Comparison of ENCODE assay signal across 8 cellular contexts in the genomic region with DNA sequence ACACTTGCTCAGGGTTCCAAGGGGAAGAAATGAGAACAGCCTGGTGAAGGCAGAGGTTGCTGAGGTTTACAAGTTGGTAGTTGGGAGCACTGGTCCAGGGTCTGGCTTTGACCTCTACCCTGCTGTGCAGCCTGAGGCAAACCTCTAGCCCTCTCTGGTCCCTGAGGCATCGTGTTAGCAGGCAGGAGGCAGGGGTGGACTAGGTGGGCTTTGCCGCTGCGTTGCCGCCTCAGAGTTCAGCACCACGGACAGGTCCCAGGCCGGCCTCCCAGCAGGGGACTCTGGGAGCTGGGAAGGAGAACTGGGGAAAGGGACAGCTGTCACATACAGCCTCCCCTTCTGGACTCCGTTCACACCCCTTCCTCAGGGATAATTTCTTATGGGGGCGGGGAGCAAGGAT. TPM values are rescaled to one million over a fixed set of nuclear protein-coding genes. Genes with fewer than 3 reads are reported as not detected.
DNase-seq lines count a peak whose midpoint lies in the region; ATAC-seq and TF ChIP-seq lines count a peak whose summit lies in the region.

No MANE protein-coding gene starts in this region.

- H3K27me3 Mint-ChIP-seq in progenitor cell of endocrine pancreas: peaks cover 64% of the 10 kb centered on the region

- ATAC-seq in GM18502 (IDR thresholded peaks at IDR 0.05; ENCODE audit: poor library complexity, unreplicated experiment) (no peak), HG03095 (IDR thresholded peaks at IDR 0.05; ENCODE audit: unreplicated experiment) (no peak)

- H3K27ac Mint-ChIP-seq in progenitor cell of endocrine pancreas: no peak overlapping the region

- H3K36me3 Mint-ChIP-seq in progenitor cell of endocrine pancreas (ENCODE audit: insufficient read depth): no peaks in the 10 kb centered on the region

- no peaks in the 10 kb centered on the region for H3K4me1 Mint-ChIP-seq in progenitor cell of endocrine pancreas (ENCODE audit: low read depth)

- peak; percentile 8 to 15 for DNase-seq in NOMO-1 (lab: John Stamatoyannopoulos, UW; ENCODE audit: unreplicated experiment in 2 of 2)
- no peak for DNase-seq in NOMO-1 treated with dmso at 0.1 percent for 144 hours (lab: John Stamatoyannopoulos, UW; ENCODE audit: unreplicated experiment)
- DNase-seq in RKO (ENCODE audit: low spot score): peak; percentile 63
- peak; percentile 48 for DNase-seq in epithelial cell of esophagus (ENCODE audit: low read depth)
- peak; percentile 86 for DNase-seq in progenitor cell of endocrine pancreas (ENCODE audit: low spot score, unreplicated experiment)
- no peak for DNase-seq in midbrain (lab: John Stamatoyannopoulos, UW)

- TF ChIP-seq CTCF in epithelial cell of esophagus (IDR thresholded peaks at IDR 0.05; ENCODE audit: insufficient read depth, low read depth, low read length, missing control alignments) (no peak), progenitor cell of endocrine pancreas (IDR thresholded peaks at IDR 0.05; ENCODE audit: unreplicated experiment) (no peak)

- H3K4me3 Mint-ChIP-seq in progenitor cell of endocrine pancreas (ENCODE audit: low read depth): no peak overlapping the region

- H3K9me3 Mint-ChIP-seq in progenitor cell of endocrine pancreas (ENCODE audit: low read depth): peaks cover 3% of the 10 kb centered on the region

- no peak overlapping the region for H3K4me3 ChIP-seq in epithelial cell of esophagus (ENCODE audit: low read length)

RNA-seq across cellular contexts. Expression of gene NCAN, which starts 3.1 kb away (rescaled TPM):
- total RNA-seq in progenitor cell of endocrine pancreas: 0.17 and 0.36 TPM in 2 replicates

RNA-seq across cellular contexts. Expression of gene NR2C2AP, which starts 11.7 kb away (rescaled TPM):
- 10.6 and 12.2 TPM in 2 replicates for total RNA-seq in progenitor cell of endocrine pancreas

RNA-seq across cellular contexts. Expression of gene RFXANK, which starts 22.8 kb away (rescaled TPM):
- total RNA-seq in progenitor cell of endocrine pancreas: 134 and 135 TPM in 2 replicates

RNA-seq across cellular contexts. Expression of gene BORCS8, which starts 22.9 kb away (rescaled TPM):
- total RNA-seq in progenitor cell of endocrine pancreas: 28.9 and 33.9 TPM in 2 replicates

RNA-seq across cellular contexts. Expression of gene MEF2B, which starts 44.8 kb away (rescaled TPM):
- 4.2 and 4.4 TPM in 2 replicates for total RNA-seq in progenitor cell of endocrine pancreas

Comparison
In these comparisons a context has a peak if more than half of its experiments do, and no peak if none do; other contexts are left out.
1. DNase-seq: peak in NOMO-1 (2 of 2), RKO (single experiment), epithelial cell of esophagus (single experiment) and progenitor cell of endocrine pancreas (single experiment); none in NOMO-1 treated with dmso at 0.1 percent for 144 hours (single experiment) and midbrain (single experiment).